Comparison of ENCODE assay signal across 11 cellular contexts in the genomic region with DNA sequence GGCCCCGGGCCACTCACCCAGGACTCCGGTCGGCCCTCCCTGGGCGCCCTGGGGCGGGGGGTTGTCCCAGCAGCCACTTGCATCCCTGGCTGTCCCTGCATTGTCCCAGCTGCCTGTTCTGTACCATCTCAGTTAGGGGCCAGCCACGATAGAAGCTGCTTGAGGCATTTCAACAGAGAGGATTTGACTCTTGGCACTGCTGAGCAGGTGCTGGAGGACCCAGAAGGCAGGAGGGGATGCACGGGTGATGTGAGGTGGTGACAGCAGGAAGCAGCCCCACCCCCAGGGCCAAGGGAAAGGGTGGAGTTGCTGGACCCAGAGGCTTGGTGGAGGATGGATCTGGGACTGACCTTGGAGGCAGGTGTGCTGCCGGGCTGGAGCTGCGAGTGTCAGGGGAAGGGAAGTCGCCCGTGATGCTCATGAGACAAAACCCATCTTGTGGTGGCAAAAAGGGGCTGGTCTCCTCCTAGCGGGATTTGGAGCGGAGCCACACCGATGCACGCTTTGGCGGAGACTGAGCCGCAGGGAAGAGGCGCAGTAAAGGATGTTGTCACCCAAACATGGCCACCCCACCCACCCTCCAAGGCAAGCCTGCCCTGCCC.
DNase-seq lines count a peak whose midpoint lies in the region; ATAC-seq and TF ChIP-seq lines count a peak whose summit lies in the region.
"Had no signal": no experiment of that assay in that cellular context is flagged by ENCODE, and none has a peak within 500 bp of the region (broad histone marks: within the 10 kb centered on the region; RNA-seq: fewer than 3 reads in every experiment).

No MANE protein-coding gene starts in this region.

- ATAC-seq in HG03097 (IDR thresholded peaks at IDR 0.05; ENCODE audit: low FRiP score, unreplicated experiment) = no peak

- no peaks in the 10 kb centered on the region for H3K9me3 Mint-ChIP-seq in activated naive CD4-positive, alpha-beta T cell treated with anti-CD3 and anti-CD28 coated beads, Interleukin-2, amount 10 ng/mL, durations not matched to agents 7 days and 5 days
- H3K9me3 Mint-ChIP-seq: CD4-positive, alpha-beta T cell had no signal

- no peak overlapping the region for H3K4me3 ChIP-seq in colonic mucosa
- H3K4me3 ChIP-seq: SK-N-MC had no signal

- no peak overlapping the region for H3K9ac ChIP-seq in colonic mucosa (ENCODE audit: low read depth in 2 of 2, low read length in 2 of 2)

- H3K27ac Mint-ChIP-seq in activated naive CD4-positive, alpha-beta T cell treated with anti-CD3 and anti-CD28 coated beads, Interleukin-2, amount 10 ng/mL, durations not matched to agents 7 days and 5 days = no peak overlapping the region
- H3K27ac Mint-ChIP-seq: CD4-positive, alpha-beta T cell had no signal

- no peaks in the 10 kb centered on the region for H3K4me1 Mint-ChIP-seq in activated naive CD4-positive, alpha-beta T cell treated with anti-CD3 and anti-CD28 coated beads, Interleukin-2, amount 10 ng/mL, durations not matched to agents 7 days and 5 days

- intact Hi-C loops in colonic mucosa (cut with DNase I) = loop anchor here (10.0 kb wide), 1 partner anchor 130 kb away; no protein-coding TSS in a partner anchor

- CTCF ChIA-PET in activated naive CD4-positive, alpha-beta T cell treated with anti-CD3 and anti-CD28 coated beads, Interleukin-2, amount 10 ng/mL, durations not matched to agents 7 days and 5 days (lab: Charles Lee) = interaction anchor here (1.3 kb wide), 1 partner anchor 185 kb away, joined by 6 read pairs; no protein-coding TSS in a partner anchor

- H3K36me3 ChIP-seq in colonic mucosa = no peaks in the 10 kb centered on the region
- H3K36me3 ChIP-seq: neutrophil had no signal

- no peak overlapping the region for H3K4me3 Mint-ChIP-seq in activated naive CD4-positive, alpha-beta T cell treated with anti-CD3 and anti-CD28 coated beads, Interleukin-2, amount 10 ng/mL, durations not matched to agents 7 days and 5 days
- H3K4me3 Mint-ChIP-seq: CD4-positive, alpha-beta T cell had no signal

- H3K27me3 ChIP-seq in colonic mucosa = no peaks in the 10 kb centered on the region

- no peak overlapping the region for H3K27ac ChIP-seq in colonic mucosa
- H3K27ac ChIP-seq: neutrophil, SK-N-MC had no signal

- DNase-seq in activated naive CD4-positive, alpha-beta T cell treated with anti-CD3 and anti-CD28 coated beads, Interleukin-2, amount 10 ng/mL, durations not matched to agents 7 days and 5 days = peak; percentile 7
- no peak for DNase-seq in activated naive CD4-positive, alpha-beta T cell treated with Interleukin-2 at 50 U/mL for 16 hours
- DNase-seq in NCI-H146 (lab: John Stamatoyannopoulos, UW) (peak; percentile 81), colonic mucosa (peak; percentile 24), retina (peak; percentile 66), NOMO-1 treated with DMSO at 0.1 percent for 48 hours (lab: John Stamatoyannopoulos, UW; ENCODE audit: unreplicated experiment) (no peak)
- DNase-seq: NCI-H1436 treated with DMSO at 0.1 percent for 48 hours had no signal

- no peaks in the 10 kb centered on the region for H3K9me3 ChIP-seq in colonic mucosa
- H3K9me3 ChIP-seq: neutrophil had no signal

- H3K36me3 Mint-ChIP-seq in activated naive CD4-positive, alpha-beta T cell treated with anti-CD3 and anti-CD28 coated beads, Interleukin-2, amount 10 ng/mL, durations not matched to agents 7 days and 5 days = no peaks in the 10 kb centered on the region

- H3K27me3 Mint-ChIP-seq in activated naive CD4-positive, alpha-beta T cell treated with anti-CD3 and anti-CD28 coated beads, Interleukin-2, amount 10 ng/mL, durations not matched to agents 7 days and 5 days = peaks cover 34% of the 10 kb centered on the region
- H3K27me3 Mint-ChIP-seq: CD4-positive, alpha-beta T cell had no signal

- H3K4me1 ChIP-seq in colonic mucosa = peaks cover 16% of the 10 kb centered on the region

- TF ChIP-seq CTCF in colonic mucosa (IDR thresholded peaks at IDR 0.05) = no peak

Comparison
In these comparisons a context has a peak if more than half of its experiments do, and no peak if none do; other contexts are left out.
1. DNase-seq: peak in activated naive CD4-positive, alpha-beta T cell treated with anti-CD3 and anti-CD28 coated beads, Interleukin-2, amount 10 ng/mL, durations not matched to agents 7 days and 5 days (single experiment), NCI-H146 (single experiment), colonic mucosa (single experiment) and retina (single experiment); none in activated naive CD4-positive, alpha-beta T cell treated with Interleukin-2 at 50 U/mL for 16 hours (single experiment) and NOMO-1 treated with DMSO at 0.1 percent for 48 hours (single experiment).